ENCODE assay signal across 27 cellular contexts in genomic region chr11:105738972-105739574, GRCh38.
"Had no signal": no experiment of that assay in that cellular context is flagged by ENCODE, and none has a peak within 500 bp of the region (broad histone marks: within the 10 kb centered on the region; RNA-seq: fewer than 3 reads in every experiment).

No MANE protein-coding gene starts in this region.

- H3K27me3 ChIP-seq: adrenal gland, ascending aorta, esophagus squamous epithelium, heart right ventricle, sigmoid colon, transverse colon, uterus had no signal

- H3K4me3 ChIP-seq: adrenal gland, ascending aorta, coronary artery, esophagus squamous epithelium, heart right ventricle, sigmoid colon, smooth muscle cell, transverse colon, uterus had no signal

- DNase-seq: activated B cell treated with CpG ODN at 0.5 μM for 24 hours; activated CD4-positive, alpha-beta T cell treated with anti-CD3 and anti-CD28 coated beads for 36 hours; activated CD4-positive, alpha-beta T cell treated with anti-CD3 and anti-CD28 coated beads, Interleukin-2, amount 50 U/mL, for 4 hours; activated CD8-positive, alpha-beta memory T cell treated with anti-CD3 and anti-CD28 coated beads for 24 hours; activated CD8-positive, alpha-beta memory T cell treated with anti-CD3 and anti-CD28 coated beads, Interleukin-2, amount 50 U/mL, for 4 hours; activated T-cell treated with anti-CD3 and anti-CD28 coated beads, Interleukin-2, amount 50 U/mL, for 24 hours; adrenal gland; endodermal cell; esophagus squamous epithelium; heart right ventricle; islet precursor cell; left cardiac atrium; mesendoderm; naive B cell; occipital lobe; posterior cingulate gyrus; sigmoid colon; stimulated activated CD4-positive, alpha-beta T cell treated with anti-CD3 and anti-CD28 coated beads, Interleukin-15, amount 100 ng/mL, for 24 hours; stimulated activated CD8-positive, alpha-beta memory T cell treated with anti-CD3 and anti-CD28 coated beads, Interleukin-4, amount 100 ng/mL, for 48 hours; stimulated activated naive B cell treated with anti-CD40 and anti-IgM and Interleukin-4, amounts not matched to agents 10 μg/mL and 1 μg/mL and 100 μg/mL, for 72 hours; T1000; transverse colon; uterus had no signal

- H3K9me3 ChIP-seq: adrenal gland, ascending aorta, esophagus squamous epithelium, heart right ventricle, sigmoid colon, transverse colon, uterus had no signal

- H3K36me3 ChIP-seq: adrenal gland, ascending aorta, esophagus squamous epithelium, heart right ventricle, sigmoid colon, transverse colon, uterus had no signal

- ATAC-seq: activated CD4-positive, alpha-beta T cell treated with anti-CD3 and anti-CD28 coated beads for 36 hours; activated T-helper 17 cell treated with anti-CD3 and anti-CD28 coated beads, Interleukin-2, amount 50 U/mL, for 72 hours; heart right ventricle; left cardiac atrium; stimulated activated naive B cell treated with anti-CD40 and anti-IgM and Interleukin-4, amounts not matched to agents 10 μg/mL and 1 μg/mL and 100 μg/mL, for 72 hours had no signal

- H3K4me1 ChIP-seq: adrenal gland, ascending aorta, esophagus squamous epithelium, heart right ventricle, sigmoid colon, uterus had no signal

- H3K27ac ChIP-seq: adrenal gland, ascending aorta, coronary artery, esophagus squamous epithelium, heart right ventricle, sigmoid colon, transverse colon, uterus had no signal
